In genomic region chr4:76897522-76898384, GRCh38 we compare ENCODE assay signal across 9 cellular contexts. TPM values are rescaled to one million over a fixed set of nuclear protein-coding genes. Genes with fewer than 3 reads are reported as not detected.
DNase-seq lines count a peak whose midpoint lies in the region; ATAC-seq and TF ChIP-seq lines count a peak whose summit lies in the region.
"Had no signal": no experiment of that assay in that cellular context is flagged by ENCODE, and none has a peak within 500 bp of the region (broad histone marks: within the 10 kb centered on the region; RNA-seq: fewer than 3 reads in every experiment).

A gene with protein sequence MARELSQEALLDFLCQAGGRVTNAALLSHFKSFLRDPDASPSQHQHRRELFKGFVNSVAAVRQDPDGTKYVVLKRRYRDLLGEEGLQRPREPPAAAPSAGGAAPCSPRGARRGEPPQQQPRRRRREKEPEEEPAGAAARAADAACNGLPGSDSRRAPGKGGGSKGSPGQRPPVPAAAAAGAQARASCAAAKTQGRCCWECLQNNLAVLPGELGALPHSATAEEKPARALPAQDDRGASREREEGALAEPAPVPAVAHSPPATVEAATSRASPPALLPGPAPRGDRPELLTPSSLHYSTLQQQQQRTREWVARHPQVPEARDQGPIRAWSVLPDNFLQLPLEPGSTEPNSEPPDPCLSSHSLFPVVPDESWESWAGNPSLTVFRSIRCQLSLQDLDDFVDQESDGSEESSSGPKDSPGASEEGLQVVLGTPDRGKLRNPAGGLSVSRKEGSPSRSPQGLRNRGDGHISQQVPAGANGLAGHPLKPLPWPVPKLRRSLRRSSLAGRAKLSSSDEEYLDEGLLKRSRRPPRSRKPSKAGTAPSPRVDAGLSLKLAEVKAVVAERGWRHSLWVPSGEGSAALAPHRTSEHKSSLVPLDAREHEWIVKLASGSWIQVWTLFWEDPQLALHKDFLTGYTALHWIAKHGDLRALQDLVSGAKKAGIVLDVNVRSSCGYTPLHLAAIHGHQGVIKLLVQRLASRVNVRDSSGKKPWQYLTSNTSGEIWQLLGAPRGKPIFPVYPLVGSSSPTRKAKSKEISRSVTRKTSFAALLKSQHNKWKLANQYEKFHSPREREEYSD (minus strand): TSS chr4:76898144. CDS start chr4:76897849, 295 bp downstream.

- H3K4ac ChIP-seq in mesendoderm (ENCODE audit: low read depth, low read length): no peak within 1 kb of the TSS

- no peaks in the 10 kb centered on the region for H3K9me3 ChIP-seq in duodenal mucosa (ENCODE audit: control insufficient read depth in 1 of 2, low read length in 2 of 2)
- no peaks in the 10 kb centered on the region for H3K9me3 ChIP-seq in suprapubic skin

- H4K5ac ChIP-seq in mesendoderm (ENCODE audit: low read length): no peak within 1 kb of the TSS

- no peak within 1 kb of the TSS for H2BK120ac ChIP-seq in mesendoderm (ENCODE audit: low read depth, low read length)

- no peak for ATAC-seq in HG03097 (IDR thresholded peaks at IDR 0.05; ENCODE audit: low FRiP score, unreplicated experiment)

- H3K27me3 ChIP-seq in duodenal mucosa (ENCODE audit: control insufficient read depth in 1 of 2, insufficient read depth in 2 of 2, low read length in 2 of 2): peaks cover 0 to 20% of the 10 kb centered on the region in 2 donors
- H3K27me3 ChIP-seq in mesendoderm (ENCODE audit: insufficient read depth, low read length, poor library complexity): peaks cover 6% of the 10 kb centered on the region
- H3K27me3 ChIP-seq in suprapubic skin: peaks cover 45% of the 10 kb centered on the region

- no peak for TF ChIP-seq EP300 in suprapubic skin (IDR thresholded peaks at IDR 0.05)

- H3K18ac ChIP-seq in mesendoderm (ENCODE audit: low read length): peak within 1 kb of the TSS; percentile 47

- TF ChIP-seq POLR2A in suprapubic skin (IDR thresholded peaks at IDR 0.05): no peak

- peaks cover 22 to 31% of the 10 kb centered on the region in 2 donors for H3K4me1 ChIP-seq in duodenal mucosa (ENCODE audit: control insufficient read depth in 1 of 2, insufficient read depth in 2 of 2, low read length in 2 of 2)
- no peaks in the 10 kb centered on the region for H3K4me1 ChIP-seq in mesendoderm (ENCODE audit: control insufficient read depth, low read depth, low read length)
- peaks cover 21% of the 10 kb centered on the region for H3K4me1 ChIP-seq in suprapubic skin

- H3K4me3 ChIP-seq in duodenal mucosa (ENCODE audit: low read depth in 1 of 2, low read length in 2 of 2): peak within 1 kb of the TSS; percentile 74 to 75
- peak within 1 kb of the TSS; percentile 23 for H3K4me3 ChIP-seq in mesendoderm (ENCODE audit: low read length)
- H3K4me3 ChIP-seq in suprapubic skin: peak within 1 kb of the TSS; percentile 62

- H2BK15ac ChIP-seq in mesendoderm (replicated peaks; ENCODE audit: low read depth): no peak within 1 kb of the TSS

- no peak within 1 kb of the TSS for H4K8ac ChIP-seq in mesendoderm (ENCODE audit: low read depth, low read length)

- H3K4me2 ChIP-seq in mesendoderm (ENCODE audit: low read length): peak within 1 kb of the TSS; percentile 69

- no peak within 1 kb of the TSS for H2BK5ac ChIP-seq in mesendoderm (ENCODE audit: low read length)

- no peak within 1 kb of the TSS for H3K23ac ChIP-seq in mesendoderm (ENCODE audit: low read length)

- H3K79me2 ChIP-seq in mesendoderm (ENCODE audit: control insufficient read depth, insufficient read depth, low read length): no peaks in the 10 kb centered on the region

- TF ChIP-seq CTCF in GM13977 (IDR thresholded peaks at IDR 0.05; ENCODE audit: extremely low read depth, insufficient read depth, missing control alignments): no peak
- no peak for TF ChIP-seq CTCF in suprapubic skin (IDR thresholded peaks at IDR 0.05)

- H3K27ac ChIP-seq in duodenal mucosa (ENCODE audit: low read depth, low read length) (peak within 1 kb of the TSS; percentile 88), mesendoderm (ENCODE audit: low read depth, low read length) (no peak within 1 kb of the TSS), suprapubic skin (peak within 1 kb of the TSS; percentile 76)

- H3K9ac ChIP-seq in duodenal mucosa (ENCODE audit: low read depth in 1 of 2, low read length in 2 of 2) (peak within 1 kb of the TSS; percentile 68 to 71), mesendoderm (ENCODE audit: low read length) (peak within 1 kb of the TSS; percentile 25)

- H2AK5ac ChIP-seq in mesendoderm (ENCODE audit: low read length): no peak within 1 kb of the TSS

- in situ Hi-C loops in GM13977 (cut with MboI; ENCODE audit: low pct_unique_long_range_greater_than_20kb, low sequenced_read_pairs, unreplicated experiment): no loop called here

- H3K36me3 ChIP-seq in duodenal mucosa (ENCODE audit: control insufficient read depth in 1 of 2, insufficient read depth in 2 of 2, low read length in 2 of 2) (no peaks in the 10 kb centered on the region), mesendoderm (ENCODE audit: control insufficient read depth, insufficient read depth, low read length) (no peaks in the 10 kb centered on the region), suprapubic skin (no peaks in the 10 kb centered on the region)

- DNase-seq in GM13977 (ENCODE audit: low spot score): peak; percentile 66
- DNase-seq in HuH-7 (ENCODE audit: low spot score): peak; percentile 88
- peak; percentile 32 to 40 for DNase-seq in activated CD4-positive, alpha-beta T cell treated with anti-CD3 and anti-CD28 coated beads for 4 hours
- peak; percentile 79 for DNase-seq in mesendoderm
- DNase-seq in suprapubic skin (ENCODE audit: low spot score in 2 of 2): peak; percentile 63 to 79
- DNase-seq in foreskin melanocyte: no peak

- peak within 1 kb of the TSS; percentile 73 for H3K56ac ChIP-seq in mesendoderm (ENCODE audit: low read length)

- WGBS in mesendoderm (ENCODE audit: extremely low coverage, insufficient coverage, low lambda C conversion rate): no CpG with 5 or more reads among the region's 79 CpGs
- under 1% methylated on average over 28 of the region's 79 CpGs for WGBS in suprapubic skin

- no peaks in the 10 kb centered on the region for H3K79me1 ChIP-seq in mesendoderm (ENCODE audit: low read length)

RNA-seq across cellular contexts. Expression of the gene that starts here (rescaled TPM):
- polyA plus RNA-seq in mesendoderm (2013, experiment 1 of 2): 0.20 TPM
- polyA plus RNA-seq in mesendoderm (2013, experiment 2 of 2): 0.15 TPM
- 1 to 10 TPM; 1.9 to 3.6 (median 3.3) TPM for total RNA-seq in suprapubic skin
- total RNA-seq: T-helper 2 cell treated with Interferon-gamma antibody and Interleukin-4, amounts not matched to agents 100 ng/mL and 5 ng/mL, for 36 hours had no signal

Comparison
In these comparisons a context has a peak if more than half of its experiments do, and no peak if none do; other contexts are left out.
1. H3K4me3 ChIP-seq: peak in every context shown above with its lines; median percentile 74 in duodenal mucosa; 62 in suprapubic skin; 23 in mesendoderm.